Comparison of ENCODE assay signal across 23 cellular contexts in the genomic region with DNA sequence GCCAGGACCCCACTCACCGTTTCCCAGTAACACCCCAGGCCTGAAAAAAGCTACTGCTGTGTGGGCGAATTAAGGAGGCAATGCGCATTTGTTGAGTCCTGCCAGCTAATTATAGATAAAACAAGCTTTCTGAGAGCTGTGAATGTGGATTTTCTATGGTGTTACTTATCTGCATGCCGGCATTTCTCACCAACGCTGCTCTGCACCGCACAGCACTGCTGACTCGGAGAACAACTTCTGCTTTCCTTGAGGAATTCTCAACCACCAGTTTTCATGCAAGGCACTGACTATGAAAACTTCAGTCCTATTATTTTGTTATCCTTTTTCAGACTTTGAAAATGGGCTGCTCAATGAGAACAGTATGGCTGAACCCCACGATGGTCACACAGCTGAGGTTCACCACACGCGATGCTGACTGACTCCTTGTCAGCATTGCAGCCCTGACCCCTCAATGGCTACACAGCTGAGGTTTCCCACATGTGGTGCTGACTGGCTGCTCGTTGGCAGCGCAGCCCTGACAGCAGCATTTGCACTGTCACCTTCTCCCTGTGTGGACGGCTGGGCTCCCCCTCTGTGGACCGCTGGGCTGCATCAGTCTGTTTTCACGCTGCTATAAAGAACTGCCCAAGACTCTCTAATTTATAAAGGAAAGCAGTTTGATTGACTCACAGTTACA.
DNase-seq lines count a peak whose midpoint lies in the region; ATAC-seq lines count a peak whose summit lies in the region.
"Had no signal": no experiment of that assay in that cellular context is flagged by ENCODE, and none has a peak within 500 bp of the region (broad histone marks: within the 10 kb centered on the region; RNA-seq: fewer than 3 reads in every experiment).

No MANE protein-coding gene starts in this region.

- H3K18ac ChIP-seq in mesendoderm (ENCODE audit: low read length), result no peak overlapping the region

- no peak overlapping the region for H3K4me3 ChIP-seq in mesendoderm (ENCODE audit: low read length)
- H3K4me3 ChIP-seq in rectal smooth muscle tissue (ENCODE audit: low read length), result no peak overlapping the region
- H3K4me3 ChIP-seq: breast epithelium, GM23248, K562, pancreas, right lobe of liver had no signal

- no peak overlapping the region for H2BK120ac ChIP-seq in mesendoderm (ENCODE audit: low read depth, low read length)

- H3K27me3 ChIP-seq in mesendoderm (ENCODE audit: insufficient read depth, low read length, poor library complexity) (peaks cover 3% of the 10 kb centered on the region), rectal smooth muscle tissue (ENCODE audit: control insufficient read depth, insufficient read depth, low read length) (no peaks in the 10 kb centered on the region)
- H3K27me3 ChIP-seq: breast epithelium, pancreas, right lobe of liver had no signal

- ATAC-seq in Right ventricle myocardium superior (ENCODE audit: poor library complexity), result peak; percentile 26
- ATAC-seq: activated CD4-positive, alpha-beta T cell treated with anti-CD3 and anti-CD28 coated beads for 36 hours; activated T-helper 17 cell treated with anti-CD3 and anti-CD28 coated beads, Interleukin-2, amount 50 U/mL, for 72 hours; K562; right lobe of liver; stimulated activated effector memory CD8-positive, alpha-beta T cell treated with anti-CD3 and anti-CD28 coated beads, Interleukin-12 subunit alpha, Interleukin-12 subunit beta, amount 100 ng/mL, for 72 hours had no signal

- no peaks in the 10 kb centered on the region for H3K79me2 ChIP-seq in mesendoderm (ENCODE audit: control insufficient read depth, insufficient read depth, low read length)

- H3K36me3 ChIP-seq in mesendoderm (ENCODE audit: control insufficient read depth, insufficient read depth, low read length) (no peaks in the 10 kb centered on the region), rectal smooth muscle tissue (ENCODE audit: control insufficient read depth, insufficient read depth, low read length) (no peaks in the 10 kb centered on the region)
- H3K36me3 ChIP-seq: breast epithelium, pancreas, right lobe of liver had no signal

- H3K56ac ChIP-seq in mesendoderm (ENCODE audit: low read length), result no peak overlapping the region

- no peak overlapping the region for H4K5ac ChIP-seq in mesendoderm (ENCODE audit: low read length)

- no peak overlapping the region for H3K4me2 ChIP-seq in mesendoderm (ENCODE audit: low read length)

- DNase-seq in OCI-M1 (lab: John Stamatoyannopoulos, UW), result peak; percentile 20
- no peak for DNase-seq in Right ventricle myocardium superior
- peak; percentile 62 for DNase-seq in mesendoderm
- no peak for DNase-seq in germinal center (ENCODE audit: low spot score)
- DNase-seq in stimulated activated CD4-positive, alpha-beta T cell treated with anti-CD3 and anti-CD28 coated beads, Interleukin-4, amount 100 ng/mL, for 1 hour, result no peak
- no peak for DNase-seq in dedifferentiated amniotic fluid mesenchymal stem cell (ENCODE audit: extremely low spot score)
- DNase-seq in NCI-H1694 treated with DMSO at 0.1 percent for 48 hours (lab: John Stamatoyannopoulos, UW), result no peak
- DNase-seq: ACHN; activated CD4-positive, alpha-beta T cell treated with anti-CD3 and anti-CD28 coated beads for 36 hours; CD8-positive, alpha-beta memory T cell; GM23248; NCI-H1105; NCI-H2029; NCI-H524; SHP77; trophoblast cell had no signal

- H3K4me1 ChIP-seq in mesendoderm (ENCODE audit: control insufficient read depth, low read depth, low read length) (peaks cover 14% of the 10 kb centered on the region), rectal smooth muscle tissue (ENCODE audit: control insufficient read depth, insufficient read depth, low read length) (peaks cover 46% of the 10 kb centered on the region)
- H3K4me1 ChIP-seq: breast epithelium, pancreas, right lobe of liver had no signal

- H2AK5ac ChIP-seq in mesendoderm (ENCODE audit: low read length), result no peak overlapping the region

- intact Hi-C loops in Right ventricle myocardium superior (cut with DNase I), result no loop called here

- no CpG with 5 or more reads among the region's 15 CpGs for WGBS in mesendoderm (ENCODE audit: extremely low coverage, insufficient coverage, low lambda C conversion rate)

- no peak overlapping the region for H3K23ac ChIP-seq in mesendoderm (ENCODE audit: low read length)

- H2BK15ac ChIP-seq in mesendoderm (replicated peaks; ENCODE audit: low read depth), result no peak overlapping the region

- H2BK5ac ChIP-seq in mesendoderm (ENCODE audit: low read length), result no peak overlapping the region

- H3K79me1 ChIP-seq in mesendoderm (ENCODE audit: low read length), result no peaks in the 10 kb centered on the region

- H3K9ac ChIP-seq in mesendoderm (ENCODE audit: low read length) (no peak overlapping the region), rectal smooth muscle tissue (ENCODE audit: low read length) (no peak overlapping the region)
- H3K9ac ChIP-seq: GM23248 had no signal

- no peak overlapping the region for H4K8ac ChIP-seq in mesendoderm (ENCODE audit: low read depth, low read length)

- H3K27ac ChIP-seq in mesendoderm (ENCODE audit: low read depth, low read length), result no peak overlapping the region
- peak overlapping the region; percentile 85 for H3K27ac ChIP-seq in rectal smooth muscle tissue (ENCODE audit: low read depth, low read length)
- H3K27ac ChIP-seq: breast epithelium, GM23248, pancreas, right lobe of liver had no signal

- H3K4ac ChIP-seq in mesendoderm (ENCODE audit: low read depth, low read length), result no peak overlapping the region

Comparison
In these comparisons a context has a peak if more than half of its experiments do, and no peak if none do; other contexts are left out.
1. DNase-seq: peak in OCI-M1 (single experiment) and mesendoderm (single experiment); none in Right ventricle myocardium superior (single experiment), germinal center (single experiment), stimulated activated CD4-positive, alpha-beta T cell treated with anti-CD3 and anti-CD28 coated beads, Interleukin-4, amount 100 ng/mL, for 1 hour (single experiment), dedifferentiated amniotic fluid mesenchymal stem cell (single experiment) and NCI-H1694 treated with DMSO at 0.1 percent for 48 hours (single experiment).